ENCODE assay signal across 29 cellular contexts in genomic region chr10:121540773-121541395, GRCh38. TPM values are rescaled to one million over a fixed set of nuclear protein-coding genes. Genes with fewer than 3 reads are reported as not detected.
DNase-seq lines count a peak whose midpoint lies in the region; ATAC-seq and TF ChIP-seq lines count a peak whose summit lies in the region.
"Had no signal": no experiment of that assay in that cellular context is flagged by ENCODE, and none has a peak within 500 bp of the region (broad histone marks: within the 10 kb centered on the region; RNA-seq: fewer than 3 reads in every experiment).

No MANE protein-coding gene starts in this region.

- DNase-seq in NCI-H1092 treated with DMSO at 0.1 percent for 48 hours (lab: John Stamatoyannopoulos, UW) = peak; percentile 63
- DNase-seq in NCI-H1092 (lab: John Stamatoyannopoulos, UW) = no peak
- peak; percentile 56 for DNase-seq in left lobe of liver (ENCODE audit: low spot score)
- no peak for DNase-seq in thyroid gland
- no peak for DNase-seq in RKO (ENCODE audit: low spot score)
- DNase-seq: activated CD4-positive, alpha-beta memory T cell treated with anti-CD3 and anti-CD28 coated beads, Interleukin-2, amount 10 ng/mL, durations not matched to agents 7 days and 5 days; activated CD8-positive, alpha-beta memory T cell treated with anti-CD3 and anti-CD28 coated beads, Interleukin-2, amount 50 U/mL, for 48 hours; activated naive CD4-positive, alpha-beta T cell treated with Interleukin-2 at 50 U/mL for 16 hours; DMS53; foreskin melanocyte; heart left ventricle; mammary epithelial cell; NCI-H1105; NCI-H187; NCI-H526 treated with DMSO at 0.1 percent for 48 hours; ovary; right cardiac atrium; SHP77 treated with DMSO at 0.1 percent for 48 hours; spleen; stimulated activated CD8-positive, alpha-beta memory T cell treated with anti-CD3 and anti-CD28 coated beads, Interleukin-4, amount 100 ng/mL, for 48 hours; stomach had no signal

- H3K4me3 ChIP-seq in thyroid gland (replicated peaks in 1 of 3) = no peak overlapping the region
- H3K4me3 ChIP-seq: BLaER1 treated with 17β-estradiol and CSF1 and Interleukin-3, amounts not matched to agents 10 nM and 100 nM; heart left ventricle; ovary; spleen; stomach; tibial nerve had no signal

- TF ChIP-seq CTCF in thyroid gland (IDR thresholded peaks at IDR 0.05) = no peak

- WGBS in thyroid gland, 2 donors = 55 to 59% methylated on average over 6 of the region's 6 CpGs

- peak overlapping the region; percentile 50 for H3K27ac ChIP-seq in angular gyrus (ENCODE audit: low read depth, low read length)
- H3K27ac ChIP-seq in thyroid gland = peak overlapping the region; percentile 34 to 70 (median 54)
- H3K27ac ChIP-seq: 22Rv1; BLaER1 treated with 17β-estradiol and CSF1 and Interleukin-3, amounts not matched to agents 10 nM and 100 nM; heart left ventricle; ovary; spleen; tibial nerve had no signal

- H3K27me3 ChIP-seq in thyroid gland = no peaks in the 10 kb centered on the region
- H3K27me3 ChIP-seq: BLaER1 treated with 17β-estradiol and CSF1 and Interleukin-3, amounts not matched to agents 10 nM and 100 nM; heart left ventricle; ovary; spleen; stomach; tibial nerve had no signal

- H3K9me3 ChIP-seq in thyroid gland = no peaks in the 10 kb centered on the region
- H3K9me3 ChIP-seq: ovary, stomach, tibial nerve had no signal

- peaks cover 0 to 5% of the 10 kb centered on the region in 2 donors for H3K36me3 ChIP-seq in thyroid gland
- H3K36me3 ChIP-seq: BLaER1 treated with 17β-estradiol and CSF1 and Interleukin-3, amounts not matched to agents 10 nM and 100 nM; heart left ventricle; ovary; spleen; tibial nerve had no signal

- ATAC-seq in left lobe of liver = peak; percentile 65
- ATAC-seq in GM21723 (IDR thresholded peaks at IDR 0.05; ENCODE audit: unreplicated experiment) = no peak
- no peak for ATAC-seq in HG03571 (IDR thresholded peaks at IDR 0.05; ENCODE audit: unreplicated experiment)
- ATAC-seq: heart left ventricle, Panc1 had no signal

- intact Hi-C loops in thyroid gland (cut with DNase I) = no loop called here

- no peak for TF ChIP-seq POLR2A in thyroid gland (IDR thresholded peaks at IDR 0.05)

- H3K4me1 ChIP-seq in thyroid gland = peaks cover 26 to 34% of the 10 kb centered on the region in 2 donors
- H3K4me1 ChIP-seq: BLaER1 treated with 17β-estradiol and CSF1 and Interleukin-3, amounts not matched to agents 10 nM and 100 nM; heart left ventricle; spleen; tibial nerve had no signal

RNA-seq across cellular contexts. Expression of gene FGFR2, which starts 57.4 kb away (rescaled TPM):
- total RNA-seq in left lobe of liver = 22.6 TPM
- total RNA-seq in thyroid gland = 100 to 1,000 TPM in 3 of 4 donors, 10 to 100 TPM in 1; 65.6 to 149 (median 122) TPM
- total RNA-seq: activated T-helper 1 cell treated with anti-CD3 and anti-CD28 coated beads, Interleukin-12 subunit alpha, Interleukin-12 subunit beta, Interleukin-2, Interleukin-4 antibody, amounts not matched to agents 30 ng/mL and 10 ng/mL and 1 ng/mL, durations not matched to agents 14 hours and 24 hours and 36 hours had no signal

Comparison
In these comparisons a context has a peak if more than half of its experiments do, and no peak if none do; other contexts are left out.
1. DNase-seq: peak in NCI-H1092 treated with DMSO at 0.1 percent for 48 hours (single experiment) and left lobe of liver (single experiment); none in NCI-H1092 (single experiment), thyroid gland (0 of 2) and RKO (single experiment).